ENCODE assay signal across 1 cellular context in genomic region chr20:49447364-49447763, GRCh38.
TF ChIP-seq lines count a peak whose summit lies in the region.

No MANE protein-coding gene starts in this region.

TF ChIP-seq in H1, 55 proteins besides CTCF, POLR2A, EP300 and RAD21:
- TF ChIP-seq JUN (IDR thresholded peaks at IDR 0.05; ENCODE audit: low read depth, low read length) (no peak), HDAC2 (IDR thresholded peaks at IDR 0.05; ENCODE audit: borderline replicate concordance in 1 of 2, low read depth in 2 of 2, low read length in 2 of 2) (no peak), KDM5A (IDR thresholded peaks at IDR 0.05; ENCODE audit: low read length) (no peak), CTBP2 (IDR thresholded peaks at IDR 0.05; ENCODE audit: borderline replicate concordance, insufficient read depth, insufficient read length, low read length) (no peak), USF2 (IDR thresholded peaks at IDR 0.05; ENCODE audit: low read length) (no peak), CHD2 (IDR thresholded peaks at IDR 0.05; ENCODE audit: low read length) (no peak), KDM1A (IDR thresholded peaks at IDR 0.05; ENCODE audit: borderline replicate concordance, low read length) (no peak), CEBPB (IDR thresholded peaks at IDR 0.05; ENCODE audit: low read depth, low read length) (no peak), SIRT6 (IDR thresholded peaks at IDR 0.05; ENCODE audit: low read length) (no peak), EGR1 (IDR thresholded peaks at IDR 0.05; ENCODE audit: borderline replicate concordance, low read depth, low read length) (no peak), SP1 (IDR thresholded peaks at IDR 0.05; ENCODE audit: low read depth, low read length) (no peak), E2F6 (IDR thresholded peaks at IDR 0.05) (no peak), CBX5 (IDR thresholded peaks at IDR 0.05; ENCODE audit: low read depth, low read length) (no peak), MAX (IDR thresholded peaks at IDR 0.05) (no peak), SAP30 (IDR thresholded peaks at IDR 0.05; ENCODE audit: insufficient read depth, insufficient replicate concordance, low read length) (no peak), POU5F1 (IDR thresholded peaks at IDR 0.05; ENCODE audit: low read depth, low read length) (no peak), ZNF274 (IDR thresholded peaks at IDR 0.05; ENCODE audit: borderline replicate concordance, extremely low read depth, low read length) (no peak), TCF12 (IDR thresholded peaks at IDR 0.05; ENCODE audit: low read depth, low read length) (no peak), GTF2F1 (IDR thresholded peaks at IDR 0.05; ENCODE audit: borderline replicate concordance, low read depth, low read length) (no peak)
